1 cellular context compared by ENCODE assay signal in the genomic region with DNA sequence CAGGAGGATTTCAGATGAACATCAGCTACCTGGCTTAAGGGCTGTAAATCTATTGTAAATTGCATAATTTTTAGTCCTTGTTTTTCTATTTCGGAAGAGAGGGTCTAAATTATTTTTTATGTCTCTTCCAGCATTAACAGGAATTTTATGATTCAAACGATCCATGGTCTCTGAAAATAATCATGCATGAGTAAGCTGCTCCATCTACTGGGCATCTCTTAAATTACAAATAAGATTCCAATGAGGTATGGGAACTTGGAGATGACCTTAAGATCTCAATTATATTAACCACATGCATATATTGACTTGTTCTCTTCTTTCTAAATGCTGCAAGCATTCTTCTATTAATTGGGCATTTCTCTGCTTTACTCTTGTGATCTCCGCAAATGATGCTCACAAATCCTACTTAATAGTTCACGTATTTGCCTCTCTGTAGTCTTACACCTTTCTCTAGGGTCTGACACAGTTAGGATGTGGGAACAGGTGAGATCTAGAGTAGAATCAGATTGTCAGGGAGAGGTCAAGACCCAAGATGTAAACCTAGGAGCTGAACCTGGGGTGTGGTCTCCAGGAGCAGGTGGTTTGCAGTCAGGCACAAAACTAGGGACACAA.
A peak's percentile ranks its signal among the peaks of the same experiment; 100 is the strongest.
TF ChIP-seq lines count a peak whose summit lies in the region.

No MANE protein-coding gene starts in this region.

TF ChIP-seq in GM12878, 131 proteins besides CTCF, POLR2A, EP300 and RAD21 (continued from another document):
- TF ChIP-seq, protein P1, sequence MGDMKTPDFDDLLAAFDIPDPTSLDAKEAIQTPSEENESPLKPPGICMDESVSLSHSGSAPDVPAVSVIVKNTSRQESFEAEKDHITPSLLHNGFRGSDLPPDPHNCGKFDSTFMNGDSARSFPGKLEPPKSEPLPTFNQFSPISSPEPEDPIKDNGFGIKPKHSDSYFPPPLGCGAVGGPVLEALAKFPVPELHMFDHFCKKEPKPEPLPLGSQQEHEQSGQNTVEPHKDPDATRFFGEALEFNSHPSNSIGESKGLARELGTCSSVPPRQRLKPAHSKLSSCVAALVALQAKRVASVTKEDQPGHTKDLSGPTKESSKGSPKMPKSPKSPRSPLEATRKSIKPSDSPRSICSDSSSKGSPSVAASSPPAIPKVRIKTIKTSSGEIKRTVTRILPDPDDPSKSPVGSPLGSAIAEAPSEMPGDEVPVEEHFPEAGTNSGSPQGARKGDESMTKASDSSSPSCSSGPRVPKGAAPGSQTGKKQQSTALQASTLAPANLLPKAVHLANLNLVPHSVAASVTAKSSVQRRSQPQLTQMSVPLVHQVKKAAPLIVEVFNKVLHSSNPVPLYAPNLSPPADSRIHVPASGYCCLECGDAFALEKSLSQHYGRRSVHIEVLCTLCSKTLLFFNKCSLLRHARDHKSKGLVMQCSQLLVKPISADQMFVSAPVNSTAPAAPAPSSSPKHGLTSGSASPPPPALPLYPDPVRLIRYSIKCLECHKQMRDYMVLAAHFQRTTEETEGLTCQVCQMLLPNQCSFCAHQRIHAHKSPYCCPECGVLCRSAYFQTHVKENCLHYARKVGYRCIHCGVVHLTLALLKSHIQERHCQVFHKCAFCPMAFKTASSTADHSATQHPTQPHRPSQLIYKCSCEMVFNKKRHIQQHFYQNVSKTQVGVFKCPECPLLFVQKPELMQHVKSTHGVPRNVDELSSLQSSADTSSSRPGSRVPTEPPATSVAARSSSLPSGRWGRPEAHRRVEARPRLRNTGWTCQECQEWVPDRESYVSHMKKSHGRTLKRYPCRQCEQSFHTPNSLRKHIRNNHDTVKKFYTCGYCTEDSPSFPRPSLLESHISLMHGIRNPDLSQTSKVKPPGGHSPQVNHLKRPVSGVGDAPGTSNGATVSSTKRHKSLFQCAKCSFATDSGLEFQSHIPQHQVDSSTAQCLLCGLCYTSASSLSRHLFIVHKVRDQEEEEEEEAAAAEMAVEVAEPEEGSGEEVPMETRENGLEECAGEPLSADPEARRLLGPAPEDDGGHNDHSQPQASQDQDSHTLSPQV (IDR thresholded peaks at IDR 0.05), result peak; percentile 35; the same call in 1 of the 2 replicates
- TF ChIP-seq HDAC6 (IDR thresholded peaks at IDR 0.05; ENCODE audit: unreplicated experiment) (no peak), ZNF24 (IDR thresholded peaks at IDR 0.05) (no peak), CEBPB (IDR thresholded peaks at IDR 0.05; ENCODE audit: borderline replicate concordance in 1 of 2, low read depth in 2 of 2, low read length in 2 of 2) (no peak), CBX5 (IDR thresholded peaks at IDR 0.05; ENCODE audit: low read depth) (no peak)
